15 cellular contexts compared by ENCODE assay signal in genomic region chr6:35493307-35493983, GRCh38. TPM values are rescaled to one million over a fixed set of nuclear protein-coding genes. Genes with fewer than 3 reads are reported as not detected.
A peak's percentile ranks its signal among the peaks of the same experiment; 100 is the strongest.
DNase-seq lines count a peak whose midpoint lies in the region; ATAC-seq, FAIRE-seq and TF ChIP-seq lines count a peak whose summit lies in the region.
"Had no signal": no experiment of that assay in that cellular context is flagged by ENCODE, and none has a peak within 500 bp of the region (broad histone marks: within the 10 kb centered on the region; RNA-seq: fewer than 3 reads in every experiment).

No MANE protein-coding gene starts in this region.

- H3K4me3 ChIP-seq in colonic mucosa (peak overlapping the region; percentile 11), muscle layer of duodenum (ENCODE audit: low read depth in 1 of 2, low read length in 2 of 2) (peak overlapping the region; percentile 66 to 73), thoracic aorta (peak overlapping the region; percentile 95)

- FAIRE-seq in HTR-8/SVneo (lab: Jason Lieb, UNC) = peak; percentile 87
- FAIRE-seq: bronchial epithelial cell had no signal

- TF ChIP-seq CTCF in colonic mucosa (IDR thresholded peaks at IDR 0.05) (no peak), thoracic aorta (IDR thresholded peaks at IDR 0.05) (no peak)

- H3K27me3 ChIP-seq in colonic mucosa = peaks cover 6% of the 10 kb centered on the region
- H3K27me3 ChIP-seq in muscle layer of duodenum (ENCODE audit: low read depth, low read length) = peaks cover 2% of the 10 kb centered on the region
- no peaks in the 10 kb centered on the region for H3K27me3 ChIP-seq in thoracic aorta (replicated peaks; ENCODE audit: insufficient read depth)

- no peak for ATAC-seq in thoracic aorta (ENCODE audit: insufficient number of reproducible peaks, low FRiP score, low read depth)
- no peak for ATAC-seq in GM21515 (IDR thresholded peaks at IDR 0.05; ENCODE audit: unreplicated experiment)
- ATAC-seq: stimulated activated memory B cell treated with anti-CD40 and anti-IgM and Interleukin-4, amounts not matched to agents 10 μg/mL and 1 μg/mL and 100 μg/mL, for 72 hours had no signal

- intact Hi-C loops in colonic mucosa (cut with DNase I) = no loop called here

- H3K27ac ChIP-seq in colonic mucosa (peak overlapping the region; percentile 47), muscle layer of duodenum (ENCODE audit: low read length) (peak overlapping the region; percentile 93), thoracic aorta (peak overlapping the region; percentile 96 to 99), caudate nucleus (ENCODE audit: low read depth, low read length) (no peak overlapping the region)

- H3K36me3 ChIP-seq in colonic mucosa = no peaks in the 10 kb centered on the region
- no peaks in the 10 kb centered on the region for H3K36me3 ChIP-seq in muscle layer of duodenum (ENCODE audit: control insufficient read depth in 1 of 2, insufficient read depth in 2 of 2, low read length in 2 of 2)
- no peaks in the 10 kb centered on the region for H3K36me3 ChIP-seq in thoracic aorta

- H3K9ac ChIP-seq in colonic mucosa (ENCODE audit: low read depth in 2 of 2, low read length in 2 of 2) = peak overlapping the region in 1 of 2 donors; percentile 65

- DNase-seq in HTR-8/SVneo (ENCODE audit: insufficient read length, low spot score) (no peak), colonic mucosa (no peak), thoracic aorta (ENCODE audit: low spot score) (no peak), caudate nucleus (lab: John Stamatoyannopoulos, UW) (no peak), NCI-H774 (lab: John Stamatoyannopoulos, UW) (no peak)
- DNase-seq: COR-L47; OCI-M1; stimulated activated CD4-positive, alpha-beta T cell treated with anti-CD3 and anti-CD28 coated beads, Interleukin-4, amount 100 ng/mL, for 1 hour had no signal

- H3K9me3 ChIP-seq in colonic mucosa = no peaks in the 10 kb centered on the region
- no peaks in the 10 kb centered on the region for H3K9me3 ChIP-seq in muscle layer of duodenum (ENCODE audit: control insufficient read depth in 1 of 2, low read length in 2 of 2)
- no peaks in the 10 kb centered on the region for H3K9me3 ChIP-seq in thoracic aorta

- H3K4me1 ChIP-seq in colonic mucosa (peaks cover 19% of the 10 kb centered on the region), muscle layer of duodenum (ENCODE audit: control insufficient read depth in 1 of 2, insufficient read depth in 2 of 2, low read length in 2 of 2) (peaks cover 20 to 58% of the 10 kb centered on the region in 2 donors), thoracic aorta (ENCODE audit: control insufficient read depth in 1 of 2, low read depth in 2 of 2) (peaks cover 51 to 79% of the 10 kb centered on the region in 2 donors)

RNA-seq across cellular contexts. Expression of gene TEAD3, which starts 3.4 kb away (rescaled TPM):
- total RNA-seq in colonic mucosa (10 to 100 TPM; 24.5 to 38.4 TPM), thoracic aorta (10 to 100 TPM; 50.8 to 68.3 TPM)

RNA-seq across cellular contexts. Expression of gene TULP1, which starts 19.3 kb away (rescaled TPM):
- total RNA-seq in colonic mucosa (not detected), thoracic aorta (not detected)
- total RNA-seq: activated CD4-positive, alpha-beta T cell treated with anti-CD3 and anti-CD28 coated beads, Interleukin-2, amount 10 ng/mL, durations not matched to agents 24 days and 14 days; HT1080; pulmonary artery endothelial cell had no signal

RNA-seq across cellular contexts. Expression of gene RPL10A, which starts 25.2 kb away (rescaled TPM):
- total RNA-seq in colonic mucosa (1,000 to 10,000 TPM in 1 of 2 donors, 100 to 1,000 TPM in 1; 998 to 1,213 TPM), thoracic aorta (100 to 1,000 TPM; 585 to 636 TPM)

RNA-seq across cellular contexts. Expression of gene FANCE, which starts 41.3 kb away (rescaled TPM):
- total RNA-seq in colonic mucosa (10 to 100 TPM in 1 of 2 donors, 1 to 10 TPM in 1; 3.7 to 10.7 TPM), thoracic aorta (1 to 10 TPM; 3.1 to 6.2 TPM)

Comparison
In these comparisons a context has a peak if more than half of its experiments do, and no peak if none do; other contexts are left out.
1. H3K4me3 ChIP-seq: peak in every context shown above with its lines; median percentile 95 in thoracic aorta; 70 in muscle layer of duodenum; 11 in colonic mucosa.